ENCODE assay signal across 1 cellular context in the genomic region with DNA sequence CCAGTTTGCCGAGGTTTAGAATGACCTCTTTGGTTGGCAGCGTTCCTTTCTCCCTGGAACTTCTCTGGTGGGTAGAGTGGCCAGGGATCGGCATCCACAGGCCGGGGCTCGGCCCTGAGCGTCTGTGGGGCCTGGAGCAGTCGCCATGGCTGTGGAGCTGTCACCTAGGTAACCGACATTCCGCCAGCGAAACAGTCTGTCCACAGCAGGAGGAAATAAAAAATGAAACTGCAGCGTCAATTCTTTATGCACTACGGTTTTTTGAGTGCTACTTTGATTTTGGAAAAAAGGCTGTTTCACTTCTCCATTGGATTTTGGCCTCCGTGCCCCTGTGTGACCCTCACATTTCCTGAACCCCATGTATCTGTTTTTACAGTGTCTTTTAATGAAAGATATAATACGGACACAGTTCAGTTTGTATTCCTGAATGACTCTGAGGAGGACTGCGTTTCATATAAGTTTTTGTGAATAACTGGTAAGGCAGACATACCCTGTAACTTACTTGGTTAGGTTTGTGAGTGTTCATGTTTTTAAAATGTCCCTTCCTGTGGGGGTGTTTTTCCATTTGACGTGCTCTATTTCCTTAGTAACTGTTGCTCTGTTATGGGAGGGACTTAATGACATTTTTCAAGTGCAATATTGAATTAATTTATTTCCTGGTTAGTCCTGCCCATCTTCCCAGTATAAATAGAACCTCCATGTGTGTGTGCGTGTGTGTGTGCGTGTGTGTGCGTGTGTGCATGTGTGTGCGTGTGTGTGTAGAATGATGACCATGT.
TF ChIP-seq lines count a peak whose summit lies in the region.

No MANE protein-coding gene starts in this region.

TF ChIP-seq in SK-N-SH, 30 proteins besides CTCF, POLR2A, EP300 and RAD21 (continued from another document):
- TF ChIP-seq, protein P1, sequence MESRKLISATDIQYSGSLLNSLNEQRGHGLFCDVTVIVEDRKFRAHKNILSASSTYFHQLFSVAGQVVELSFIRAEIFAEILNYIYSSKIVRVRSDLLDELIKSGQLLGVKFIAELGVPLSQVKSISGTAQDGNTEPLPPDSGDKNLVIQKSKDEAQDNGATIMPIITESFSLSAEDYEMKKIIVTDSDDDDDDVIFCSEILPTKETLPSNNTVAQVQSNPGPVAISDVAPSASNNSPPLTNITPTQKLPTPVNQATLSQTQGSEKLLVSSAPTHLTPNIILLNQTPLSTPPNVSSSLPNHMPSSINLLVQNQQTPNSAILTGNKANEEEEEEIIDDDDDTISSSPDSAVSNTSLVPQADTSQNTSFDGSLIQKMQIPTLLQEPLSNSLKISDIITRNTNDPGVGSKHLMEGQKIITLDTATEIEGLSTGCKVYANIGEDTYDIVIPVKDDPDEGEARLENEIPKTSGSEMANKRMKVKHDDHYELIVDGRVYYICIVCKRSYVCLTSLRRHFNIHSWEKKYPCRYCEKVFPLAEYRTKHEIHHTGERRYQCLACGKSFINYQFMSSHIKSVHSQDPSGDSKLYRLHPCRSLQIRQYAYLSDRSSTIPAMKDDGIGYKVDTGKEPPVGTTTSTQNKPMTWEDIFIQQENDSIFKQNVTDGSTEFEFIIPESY (IDR thresholded peaks at IDR 0.05; ENCODE audit: borderline replicate concordance, low read depth): no peak
